In genomic region chr19:10688545-10689280, GRCh38 we compare ENCODE assay signal across 17 cellular contexts. TPM values are rescaled to one million over a fixed set of nuclear protein-coding genes. Genes with fewer than 3 reads are reported as not detected.
DNase-seq lines count a peak whose midpoint lies in the region; ATAC-seq and TF ChIP-seq lines count a peak whose summit lies in the region.
"Had no signal": no experiment of that assay in that cellular context is flagged by ENCODE, and none has a peak within 500 bp of the region (broad histone marks: within the 10 kb centered on the region; RNA-seq: fewer than 3 reads in every experiment).

No MANE protein-coding gene starts in this region.

- no peaks in the 10 kb centered on the region for H3K27me3 ChIP-seq in CD4-positive, alpha-beta T cell (ENCODE audit: control insufficient read depth, insufficient read depth, low read length)
- H3K27me3 ChIP-seq: SJSA1 had no signal

- DNase-seq in CD4-positive, alpha-beta T cell = no peak
- peak; percentile 28 for DNase-seq in D341Med (ENCODE audit: low spot score)
- DNase-seq in WTC11 (ENCODE audit: low spot score) = no peak
- DNase-seq in memory B cell (ENCODE audit: low spot score in 2 of 2) = no peak
- DNase-seq in NCI-H1092 (lab: John Stamatoyannopoulos, UW) = no peak
- no peak for DNase-seq in amniotic stem cell (lab: John Stamatoyannopoulos, UW)
- DNase-seq: CD4-positive, alpha-beta memory T cell; GF-D8; IMR-90; MV-4-11; NCI-H1436; NCI-H2081; NCI-H524 had no signal

- no peak for TF ChIP-seq CTCF in CD4-positive, alpha-beta T cell (IDR thresholded peaks at IDR 0.05)
- TF ChIP-seq CTCF in WTC11 (IDR thresholded peaks at IDR 0.05) = no peak

- no peak overlapping the region for H3K4me3 Mint-ChIP-seq in CD4-positive, alpha-beta T cell
- no peak overlapping the region for H3K4me3 Mint-ChIP-seq in WTC11
- no peak overlapping the region for H3K4me3 Mint-ChIP-seq in memory B cell
- H3K4me3 Mint-ChIP-seq: B cell; CD4-positive, alpha-beta memory T cell had no signal

- POLR2A ChIA-PET in CD4-positive, alpha-beta T cell (lab: Charles Lee) = no interaction called here
- POLR2A ChIA-PET in WTC11 (lab: Charles Lee) = interaction anchor here (0.5 to 0.6 kb wide), 2 partner anchors 45 to 260 kb away, joined by 3 to 5 read pairs; no protein-coding TSS in a partner anchor

- H3K9me3 ChIP-seq in CD4-positive, alpha-beta T cell (ENCODE audit: control insufficient read depth, low read length) = no peaks in the 10 kb centered on the region
- H3K9me3 ChIP-seq: HAP-1, SJSA1 had no signal

- H3K36me3 Mint-ChIP-seq in CD4-positive, alpha-beta T cell (ENCODE audit: low read depth) = peaks cover 81% of the 10 kb centered on the region
- H3K36me3 Mint-ChIP-seq in WTC11 = peaks cover 73% of the 10 kb centered on the region
- peaks cover 20% of the 10 kb centered on the region for H3K36me3 Mint-ChIP-seq in memory B cell

- H3K9me3 Mint-ChIP-seq in CD4-positive, alpha-beta T cell = no peaks in the 10 kb centered on the region
- H3K9me3 Mint-ChIP-seq in WTC11 = no peaks in the 10 kb centered on the region
- H3K9me3 Mint-ChIP-seq in memory B cell = no peaks in the 10 kb centered on the region

- H3K27ac ChIP-seq in CD4-positive, alpha-beta T cell (ENCODE audit: low read depth, low read length) = no peak overlapping the region
- H3K27ac ChIP-seq: SJSA1 had no signal

- ATAC-seq in CD4-positive, alpha-beta T cell (ENCODE audit: poor library complexity) = no peak
- ATAC-seq in WTC11 (no peak), memory B cell (ENCODE audit: low read depth) (no peak), GM19452 (IDR thresholded peaks at IDR 0.05; ENCODE audit: unreplicated experiment) (no peak)

- intact Hi-C loops in CD4-positive, alpha-beta T cell (cut with DNase I, micrococcal nuclease) = no loop called here

- CTCF ChIA-PET in CD4-positive, alpha-beta T cell (lab: Charles Lee) = interaction anchor here (1.3 kb wide), 1 partner anchor 12 kb away, joined by 3 read pairs; the partner anchor contains the start of gene QTRT1
- CTCF ChIA-PET in WTC11 (lab: Charles Lee) = interaction anchor here (1.1 to 1.9 kb wide), 2 partner anchors 9 to 11 kb away, joined by 3 to 12 read pairs; no protein-coding TSS in a partner anchor

- H3K4me1 Mint-ChIP-seq in CD4-positive, alpha-beta T cell (ENCODE audit: low read depth) = no peaks in the 10 kb centered on the region
- H3K4me1 Mint-ChIP-seq in WTC11 = peaks cover 5% of the 10 kb centered on the region
- H3K4me1 Mint-ChIP-seq in memory B cell = peaks cover 3% of the 10 kb centered on the region

- H3K27ac Mint-ChIP-seq in CD4-positive, alpha-beta T cell = peak overlapping the region; percentile 3
- H3K27ac Mint-ChIP-seq in WTC11 (peak overlapping the region; percentile 5; the same call in 1 of the 2 replicates), memory B cell (peak overlapping the region; percentile 69)
- H3K27ac Mint-ChIP-seq: B cell had no signal

- H3K27me3 Mint-ChIP-seq in CD4-positive, alpha-beta T cell = no peaks in the 10 kb centered on the region
- H3K27me3 Mint-ChIP-seq in WTC11 (ENCODE audit: low read depth) (no peaks in the 10 kb centered on the region), memory B cell (no peaks in the 10 kb centered on the region)
- H3K27me3 Mint-ChIP-seq: B cell; CD4-positive, alpha-beta memory T cell had no signal

TF ChIP-seq in WTC11, 78 proteins besides CTCF, POLR2A, EP300 and RAD21 (continues in another document):
- TF ChIP-seq, protein P1, sequence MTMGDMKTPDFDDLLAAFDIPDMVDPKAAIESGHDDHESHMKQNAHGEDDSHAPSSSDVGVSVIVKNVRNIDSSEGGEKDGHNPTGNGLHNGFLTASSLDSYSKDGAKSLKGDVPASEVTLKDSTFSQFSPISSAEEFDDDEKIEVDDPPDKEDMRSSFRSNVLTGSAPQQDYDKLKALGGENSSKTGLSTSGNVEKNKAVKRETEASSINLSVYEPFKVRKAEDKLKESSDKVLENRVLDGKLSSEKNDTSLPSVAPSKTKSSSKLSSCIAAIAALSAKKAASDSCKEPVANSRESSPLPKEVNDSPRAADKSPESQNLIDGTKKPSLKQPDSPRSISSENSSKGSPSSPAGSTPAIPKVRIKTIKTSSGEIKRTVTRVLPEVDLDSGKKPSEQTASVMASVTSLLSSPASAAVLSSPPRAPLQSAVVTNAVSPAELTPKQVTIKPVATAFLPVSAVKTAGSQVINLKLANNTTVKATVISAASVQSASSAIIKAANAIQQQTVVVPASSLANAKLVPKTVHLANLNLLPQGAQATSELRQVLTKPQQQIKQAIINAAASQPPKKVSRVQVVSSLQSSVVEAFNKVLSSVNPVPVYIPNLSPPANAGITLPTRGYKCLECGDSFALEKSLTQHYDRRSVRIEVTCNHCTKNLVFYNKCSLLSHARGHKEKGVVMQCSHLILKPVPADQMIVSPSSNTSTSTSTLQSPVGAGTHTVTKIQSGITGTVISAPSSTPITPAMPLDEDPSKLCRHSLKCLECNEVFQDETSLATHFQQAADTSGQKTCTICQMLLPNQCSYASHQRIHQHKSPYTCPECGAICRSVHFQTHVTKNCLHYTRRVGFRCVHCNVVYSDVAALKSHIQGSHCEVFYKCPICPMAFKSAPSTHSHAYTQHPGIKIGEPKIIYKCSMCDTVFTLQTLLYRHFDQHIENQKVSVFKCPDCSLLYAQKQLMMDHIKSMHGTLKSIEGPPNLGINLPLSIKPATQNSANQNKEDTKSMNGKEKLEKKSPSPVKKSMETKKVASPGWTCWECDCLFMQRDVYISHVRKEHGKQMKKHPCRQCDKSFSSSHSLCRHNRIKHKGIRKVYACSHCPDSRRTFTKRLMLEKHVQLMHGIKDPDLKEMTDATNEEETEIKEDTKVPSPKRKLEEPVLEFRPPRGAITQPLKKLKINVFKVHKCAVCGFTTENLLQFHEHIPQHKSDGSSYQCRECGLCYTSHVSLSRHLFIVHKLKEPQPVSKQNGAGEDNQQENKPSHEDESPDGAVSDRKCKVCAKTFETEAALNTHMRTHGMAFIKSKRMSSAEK (CRISPR knock-in tag; IDR thresholded peaks at IDR 0.05; ENCODE audit: borderline replicate concordance) = no peak
- no peak for TF ChIP-seq ESRRA (CRISPR knock-in tag; IDR thresholded peaks at IDR 0.05; ENCODE audit: borderline replicate concordance)
- no peak for TF ChIP-seq RORB (CRISPR knock-in tag; IDR thresholded peaks at IDR 0.05)
- TF ChIP-seq GABPB1 (CRISPR knock-in tag; IDR thresholded peaks at IDR 0.05) = no peak
- no peak for TF ChIP-seq NFYB (CRISPR knock-in tag; conservative IDR thresholded peaks at IDR 0.05; ENCODE audit: low read depth)
- no peak for TF ChIP-seq ZNF121 (CRISPR knock-in tag; IDR thresholded peaks at IDR 0.05)
- TF ChIP-seq NFATC4 (CRISPR knock-in tag; IDR thresholded peaks at IDR 0.05) = no peak
- no peak for TF ChIP-seq MAX (CRISPR knock-in tag; IDR thresholded peaks at IDR 0.05)
- TF ChIP-seq E2F5 (CRISPR knock-in tag; IDR thresholded peaks at IDR 0.05) = no peak
- no peak for TF ChIP-seq ETV6 (CRISPR knock-in tag; IDR thresholded peaks at IDR 0.05)
- TF ChIP-seq RELA (CRISPR knock-in tag; IDR thresholded peaks at IDR 0.05; ENCODE audit: borderline replicate concordance) = no peak
- no peak for TF ChIP-seq PREB (CRISPR knock-in tag; IDR thresholded peaks at IDR 0.05; ENCODE audit: borderline replicate concordance)
- TF ChIP-seq KAT7 (CRISPR knock-in tag; IDR thresholded peaks at IDR 0.05; ENCODE audit: borderline replicate concordance) = no peak
- no peak for TF ChIP-seq JAZF1 (CRISPR knock-in tag; IDR thresholded peaks at IDR 0.05)
- no peak for TF ChIP-seq EMX1 (CRISPR knock-in tag; IDR thresholded peaks at IDR 0.05)
- TF ChIP-seq, protein P2, sequence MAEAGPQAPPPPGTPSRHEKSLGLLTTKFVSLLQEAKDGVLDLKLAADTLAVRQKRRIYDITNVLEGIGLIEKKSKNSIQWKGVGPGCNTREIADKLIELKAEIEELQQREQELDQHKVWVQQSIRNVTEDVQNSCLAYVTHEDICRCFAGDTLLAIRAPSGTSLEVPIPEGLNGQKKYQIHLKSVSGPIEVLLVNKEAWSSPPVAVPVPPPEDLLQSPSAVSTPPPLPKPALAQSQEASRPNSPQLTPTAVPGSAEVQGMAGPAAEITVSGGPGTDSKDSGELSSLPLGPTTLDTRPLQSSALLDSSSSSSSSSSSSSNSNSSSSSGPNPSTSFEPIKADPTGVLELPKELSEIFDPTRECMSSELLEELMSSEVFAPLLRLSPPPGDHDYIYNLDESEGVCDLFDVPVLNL (CRISPR knock-in tag; IDR thresholded peaks at IDR 0.05; ENCODE audit: borderline replicate concordance, low read depth) = no peak
- TF ChIP-seq, protein P3, sequence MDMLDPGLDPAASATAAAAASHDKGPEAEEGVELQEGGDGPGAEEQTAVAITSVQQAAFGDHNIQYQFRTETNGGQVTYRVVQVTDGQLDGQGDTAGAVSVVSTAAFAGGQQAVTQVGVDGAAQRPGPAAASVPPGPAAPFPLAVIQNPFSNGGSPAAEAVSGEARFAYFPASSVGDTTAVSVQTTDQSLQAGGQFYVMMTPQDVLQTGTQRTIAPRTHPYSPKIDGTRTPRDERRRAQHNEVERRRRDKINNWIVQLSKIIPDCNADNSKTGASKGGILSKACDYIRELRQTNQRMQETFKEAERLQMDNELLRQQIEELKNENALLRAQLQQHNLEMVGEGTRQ (CRISPR knock-in tag; IDR thresholded peaks at IDR 0.05) = no peak

RNA-seq across cellular contexts. Expression of gene QTRT1, which starts 12.5 kb away (rescaled TPM):
- total RNA-seq in CD4-positive, alpha-beta T cell = 10 to 100 TPM; 48.6 to 53.3 TPM
- 67.6 to 72.6 TPM (median 69.6 TPM) in 3 replicates for total RNA-seq in WTC11 (2021)

RNA-seq across cellular contexts. Expression of gene DNM2, which starts 29.2 kb away (rescaled TPM):
- 100 to 1,000 TPM; 279 to 286 TPM for total RNA-seq in CD4-positive, alpha-beta T cell
- total RNA-seq in WTC11 (2021) = 120 to 131 TPM (median 123 TPM) in 3 replicates

RNA-seq across cellular contexts. Expression of gene ILF3, which starts 34.6 kb away (rescaled TPM):
- 100 to 1,000 TPM; 464 to 491 TPM for total RNA-seq in CD4-positive, alpha-beta T cell
- total RNA-seq in WTC11 (2021) = 626 to 659 TPM (median 656 TPM) in 3 replicates

Comparison
In these comparisons a context has a peak if more than half of its experiments do, and no peak if none do; other contexts are left out.
1. H3K27ac Mint-ChIP-seq: peak in every context shown above with its lines; median percentile 69 in memory B cell; 5 in WTC11; 3 in CD4-positive, alpha-beta T cell.